10 cellular contexts compared by ENCODE assay signal in genomic region chr16:69133555-69133954, GRCh38. TPM values are rescaled to one million over a fixed set of nuclear protein-coding genes. Genes with fewer than 3 reads are reported as not detected.
DNase-seq lines count a peak whose midpoint lies in the region; ATAC-seq and TF ChIP-seq lines count a peak whose summit lies in the region.
"Had no signal": no experiment of that assay in that cellular context is flagged by ENCODE, and none has a peak within 500 bp of the region (broad histone marks: within the 10 kb centered on the region; RNA-seq: fewer than 3 reads in every experiment).

No MANE protein-coding gene starts in this region.

- BruUV-seq in A673 (replicated peaks; lab: Mats Ljungman, UMichigan), result no TSS peak

- H3K9ac ChIP-seq in HUES48 (ENCODE audit: low read depth, low read length), result no peak overlapping the region

- H3K4me1 ChIP-seq in A673 (ENCODE audit: insufficient read depth, low read length, poor library complexity, severe bottlenecking) (peaks cover 17% of the 10 kb centered on the region), HUES48 (ENCODE audit: control insufficient read depth, insufficient read depth, low read length) (peaks cover 20% of the 10 kb centered on the region)

- H3K27ac ChIP-seq in A673 (ENCODE audit: low read depth, low read length, poor library complexity, severe bottlenecking) (peak overlapping the region; percentile 97), HUES48 (ENCODE audit: low read depth, low read length) (no peak overlapping the region)

- no peak for ATAC-seq in GM21423 (IDR thresholded peaks at IDR 0.05; ENCODE audit: unreplicated experiment)
- ATAC-seq in GM18861 (IDR thresholded peaks at IDR 0.05; ENCODE audit: unreplicated experiment), result no peak

- H3K4me1 Mint-ChIP-seq in brain, result peaks cover 51% of the 10 kb centered on the region
- peaks cover 39% of the 10 kb centered on the region for H3K4me1 Mint-ChIP-seq in mesothelial cell of epicardium

- H3K36me3 ChIP-seq in A673 (ENCODE audit: insufficient read depth, low read length, poor library complexity, severe bottlenecking) (peaks cover 41% of the 10 kb centered on the region), HUES48 (ENCODE audit: control insufficient read depth, insufficient read depth, low read length) (peaks cover 43% of the 10 kb centered on the region)

- H3K4me3 Mint-ChIP-seq in brain (peak overlapping the region; percentile 94 to 99 (median 97)), mesothelial cell of epicardium (peak overlapping the region; percentile 88)

- H3K9me3 ChIP-seq in A673 (ENCODE audit: low read depth, low read length, poor library complexity, severe bottlenecking) (no peaks in the 10 kb centered on the region), HUES48 (ENCODE audit: control insufficient read depth, insufficient read depth, low read length) (no peaks in the 10 kb centered on the region)

- H3K27ac Mint-ChIP-seq in brain (peak overlapping the region; percentile 89 to 96 (median 92)), mesothelial cell of epicardium (peak overlapping the region; percentile 19)

- H3K4me3 ChIP-seq in A673 (ENCODE audit: low read depth, low read length, poor library complexity, severe bottlenecking), result peak overlapping the region; percentile 90
- peak overlapping the region; percentile 96 for H3K4me3 ChIP-seq in HUES48 (ENCODE audit: low read depth, low read length)

- peaks cover 34% of the 10 kb centered on the region for H3K36me3 Mint-ChIP-seq in brain
- H3K36me3 Mint-ChIP-seq in mesothelial cell of epicardium, result peaks cover 11% of the 10 kb centered on the region

- CTCF ChIA-PET in A673 (lab: Charles Lee), result interaction anchor here (0.6 kb wide), 1 partner anchor 160 kb away, joined by 5 read pairs; no protein-coding TSS in a partner anchor

- no peak for DNase-seq in A673 (ENCODE audit: low spot score)
- DNase-seq in mesothelial cell of epicardium (ENCODE audit: low spot score in 2 of 2, unreplicated experiment in 2 of 2), result no peak
- DNase-seq in D341Med (ENCODE audit: low spot score), result no peak
- no peak for DNase-seq in NCI-H1048 (lab: John Stamatoyannopoulos, UW)
- DNase-seq: NCI-H526 treated with DMSO at 0.1 percent for 48 hours; stimulated activated CD4-positive, alpha-beta T cell treated with anti-CD3 and anti-CD28 coated beads, Interleukin-12 subunit alpha, Interleukin-12 subunit beta, amount 100 ng/mL, for 4 hours had no signal

- POLR2A ChIA-PET in A673 (lab: Charles Lee; ENCODE audit: low non-redundant PET), result interaction anchor here (0.6 kb wide), 3 partner anchors 19 to 980 kb away, joined by 4 to 7 read pairs (median 4); partner anchors contain the start of gene TANGO6

- TF ChIP-seq CTCF in A673 (conservative IDR thresholded peaks at IDR 0.05; ENCODE audit: low read depth, low read length) (no peak), brain (conservative IDR thresholded peaks at IDR 0.05) (no peak), mesothelial cell of epicardium (IDR thresholded peaks at IDR 0.05; ENCODE audit: unreplicated experiment) (no peak)

- H3K27me3 ChIP-seq in A673 (replicated peaks; ENCODE audit: insufficient read depth, low read depth, low read length, poor library complexity), result no peaks in the 10 kb centered on the region
- H3K27me3 ChIP-seq in HUES48 (ENCODE audit: control insufficient read depth, insufficient read depth, low read length), result no peaks in the 10 kb centered on the region

- intact Hi-C loops in A673 (cut with micrococcal nuclease; ENCODE audit: unreplicated experiment), result no loop called here

- no peaks in the 10 kb centered on the region for H3K9me3 Mint-ChIP-seq in brain
- H3K9me3 Mint-ChIP-seq in mesothelial cell of epicardium, result no peaks in the 10 kb centered on the region

- peaks cover 12% of the 10 kb centered on the region for H3K27me3 Mint-ChIP-seq in brain
- no peaks in the 10 kb centered on the region for H3K27me3 Mint-ChIP-seq in mesothelial cell of epicardium (ENCODE audit: low read depth)

RNA-seq across cellular contexts. Expression of gene UTP4, which starts 1.1 kb away (rescaled TPM):
- total RNA-seq in A673 (2021) (119 and 146 TPM in 2 replicates), mesothelial cell of epicardium (45.0 to 49.4 TPM (median 48.0 TPM) in 3 replicates)
- polyA plus RNA-seq in brain (ENCODE audit: insufficient read depth, low read depth, low replicate concordance), result 36.3 TPM

RNA-seq across cellular contexts. Expression of gene CHTF8, which starts 1.2 kb away (rescaled TPM):
- total RNA-seq in A673 (2021) (113 and 121 TPM in 2 replicates), mesothelial cell of epicardium (91.9 to 96.7 TPM (median 95.2 TPM) in 3 replicates)
- 151 TPM for polyA plus RNA-seq in brain (ENCODE audit: insufficient read depth, low read depth, low replicate concordance)

RNA-seq across cellular contexts. Expression of gene HAS3, which starts 28.1 kb away (rescaled TPM):
- total RNA-seq in A673 (2021), result 0.49 and 0.72 TPM in 2 replicates
- polyA plus RNA-seq in brain (ENCODE audit: insufficient read depth, low read depth, low replicate concordance), result 6.5 TPM
- 0.86 to 1.2 TPM (median 0.92 TPM) in 3 replicates for total RNA-seq in mesothelial cell of epicardium

RNA-seq across cellular contexts. Expression of gene SNTB2, which starts 53.4 kb away (rescaled TPM):
- 49.3 and 49.4 TPM in 2 replicates for total RNA-seq in A673 (2021)
- 3.4 TPM for polyA plus RNA-seq in brain (ENCODE audit: insufficient read depth, low read depth, low replicate concordance)
- total RNA-seq in mesothelial cell of epicardium, result 25.7 to 29.8 TPM (median 26.7 TPM) in 3 replicates
